In genomic region chr1:23554481-23555224, GRCh38 we compare ENCODE assay signal across 8 cellular contexts. TPM values are rescaled to one million over a fixed set of nuclear protein-coding genes. Genes with fewer than 3 reads are reported as not detected.
DNase-seq lines count a peak whose midpoint lies in the region; ATAC-seq and TF ChIP-seq lines count a peak whose summit lies in the region.

No MANE protein-coding gene starts in this region.

- H3K4me3 Mint-ChIP-seq in activated naive CD8-positive, alpha-beta T cell treated with anti-CD3 and anti-CD28 coated beads, Interleukin-2, amount 10 ng/mL, durations not matched to agents 7 days and 5 days = peak overlapping the region; percentile 90
- H3K4me3 Mint-ChIP-seq in type B pancreatic cell = peak overlapping the region; percentile 94

- peak; percentile 78 for ATAC-seq in activated naive CD8-positive, alpha-beta T cell treated with anti-CD3 and anti-CD28 coated beads, Interleukin-2, amount 10 ng/mL, durations not matched to agents 7 days and 5 days (ENCODE audit: low read depth)

- H3K27ac Mint-ChIP-seq in activated naive CD8-positive, alpha-beta T cell treated with anti-CD3 and anti-CD28 coated beads, Interleukin-2, amount 10 ng/mL, durations not matched to agents 7 days and 5 days = peak overlapping the region; percentile 97
- peak overlapping the region; percentile 99 for H3K27ac Mint-ChIP-seq in type B pancreatic cell

- no peaks in the 10 kb centered on the region for H3K27me3 ChIP-seq in GM06990 (replicated peaks; ENCODE audit: control insufficient read depth, insufficient read depth, low read length)

- DNase-seq in GM06990 (ENCODE audit: extremely low read depth, insufficient read length) (peak; percentile 92), HCEC 1CT (peak; percentile 81), NB4 (ENCODE audit: low read depth) (peak; percentile 72), SK-N-MC (ENCODE audit: low read depth, low spot score) (no peak), cardiac septum (ENCODE audit: low spot score) (peak; percentile 96), posterior cingulate gyrus (peak; percentile 62 to 97 (median 80)), type B pancreatic cell (ENCODE audit: extremely low spot score, unreplicated experiment) (peak; percentile 92)
- peak; percentile 87 for DNase-seq in activated naive CD8-positive, alpha-beta T cell treated with anti-CD3 and anti-CD28 coated beads, Interleukin-2, amount 10 ng/mL, durations not matched to agents 7 days and 5 days

- peaks cover 42% of the 10 kb centered on the region for H3K4me1 Mint-ChIP-seq in activated naive CD8-positive, alpha-beta T cell treated with anti-CD3 and anti-CD28 coated beads, Interleukin-2, amount 10 ng/mL, durations not matched to agents 7 days and 5 days
- peaks cover 49% of the 10 kb centered on the region for H3K4me1 Mint-ChIP-seq in type B pancreatic cell (ENCODE audit: unreplicated experiment)

- H3K36me3 ChIP-seq in GM06990 (ENCODE audit: control insufficient read depth, insufficient read depth, low read length) = no peaks in the 10 kb centered on the region
- peaks cover 27% of the 10 kb centered on the region for H3K36me3 ChIP-seq in SK-N-MC (ENCODE audit: insufficient read depth, low read length)

- TF ChIP-seq CTCF in GM06990 (IDR thresholded peaks at IDR 0.05; ENCODE audit: insufficient read depth, low read length, poor library complexity, severe bottlenecking) = peak; percentile 46
- peak; percentile 24 for TF ChIP-seq CTCF in NB4 (IDR thresholded peaks at IDR 0.05; ENCODE audit: low read depth, low read length)
- TF ChIP-seq CTCF in type B pancreatic cell (conservative IDR thresholded peaks at IDR 0.05) = peak; percentile 40

- TF ChIP-seq POLR2A in NB4 (IDR thresholded peaks at IDR 0.05; ENCODE audit: extremely low read depth, insufficient read length) = no peak

- intact Hi-C loops in cardiac septum (cut with DNase I) (loop anchor here (1.0 kb wide), 1 partner anchor 23 kb away; no protein-coding TSS in a partner anchor), posterior cingulate gyrus (cut with DNase I) (no loop called here)

- H3K9me3 Mint-ChIP-seq in activated naive CD8-positive, alpha-beta T cell treated with anti-CD3 and anti-CD28 coated beads, Interleukin-2, amount 10 ng/mL, durations not matched to agents 7 days and 5 days = no peaks in the 10 kb centered on the region
- no peaks in the 10 kb centered on the region for H3K9me3 Mint-ChIP-seq in type B pancreatic cell

- H3K27ac ChIP-seq in SK-N-MC = peak overlapping the region; percentile 100

- H3K4me3 ChIP-seq in GM06990 (replicated peaks; ENCODE audit: low read depth, low read length) = peak overlapping the region; percentile 57
- peak overlapping the region; percentile 48 for H3K4me3 ChIP-seq in NB4 (ENCODE audit: low read depth, low read length)
- peak overlapping the region; percentile 99 for H3K4me3 ChIP-seq in SK-N-MC

- no peaks in the 10 kb centered on the region for H3K9me3 ChIP-seq in SK-N-MC (ENCODE audit: low read depth, low read length)

- H3K36me3 Mint-ChIP-seq in activated naive CD8-positive, alpha-beta T cell treated with anti-CD3 and anti-CD28 coated beads, Interleukin-2, amount 10 ng/mL, durations not matched to agents 7 days and 5 days = peaks cover 4% of the 10 kb centered on the region
- H3K36me3 Mint-ChIP-seq in type B pancreatic cell = peaks cover 15% of the 10 kb centered on the region

- POLR2A ChIA-PET in activated naive CD8-positive, alpha-beta T cell treated with anti-CD3 and anti-CD28 coated beads, Interleukin-2, amount 10 ng/mL, durations not matched to agents 7 days and 5 days (lab: Charles Lee) = interaction anchor here (0.8 to 6.4 kb wide), 18 partner anchors 9 to 137 kb away, joined by 3 to 141 read pairs (median 6); partner anchors contain the start of genes E2F2 and RPL11

- no peaks in the 10 kb centered on the region for H3K27me3 Mint-ChIP-seq in activated naive CD8-positive, alpha-beta T cell treated with anti-CD3 and anti-CD28 coated beads, Interleukin-2, amount 10 ng/mL, durations not matched to agents 7 days and 5 days
- H3K27me3 Mint-ChIP-seq in type B pancreatic cell = peaks cover 8% of the 10 kb centered on the region

- H3K9ac ChIP-seq in SK-N-MC (ENCODE audit: insufficient read length) = peak overlapping the region; percentile 89

RNA-seq across cellular contexts. Expression of gene ID3, which starts 4.6 kb away (rescaled TPM):
- total RNA-seq in activated naive CD8-positive, alpha-beta T cell treated with anti-CD3 and anti-CD28 coated beads, Interleukin-2, amount 10 ng/mL, durations not matched to agents 7 days and 5 days = 10 to 100 TPM; 44.0 to 51.1 TPM
- total RNA-seq in cardiac septum (126 TPM), type B pancreatic cell (ENCODE audit: low replicate concordance) (240 and 495 TPM in 2 replicates)

RNA-seq across cellular contexts. Expression of gene E2F2, which starts 23.6 kb away (rescaled TPM):
- total RNA-seq in activated naive CD8-positive, alpha-beta T cell treated with anti-CD3 and anti-CD28 coated beads, Interleukin-2, amount 10 ng/mL, durations not matched to agents 7 days and 5 days = 10 to 100 TPM; 44.2 to 45.1 TPM
- total RNA-seq in cardiac septum = 0.30 TPM
- total RNA-seq in type B pancreatic cell (ENCODE audit: low replicate concordance) = 8.4 and 9.4 TPM in 2 replicates

Comparison
In these comparisons a context has a peak if more than half of its experiments do, and no peak if none do; other contexts are left out.
1. H3K4me3 ChIP-seq: peak in every context shown above with its lines; median percentile 99 in SK-N-MC; 57 in GM06990; 48 in NB4.